ENCODE assay signal across 2 cellular contexts in genomic region chr21:35178812-35179211, GRCh38.
A peak's percentile ranks its signal among the peaks of the same experiment; 100 is the strongest.
TF ChIP-seq lines count a peak whose summit lies in the region.

No MANE protein-coding gene starts in this region.

TF ChIP-seq in endothelial cell of umbilical vein, 7 proteins besides CTCF, POLR2A, EP300 and RAD21 (continued from another document):
- peak; percentile 25 for TF ChIP-seq JUN (IDR thresholded peaks at IDR 0.05; ENCODE audit: borderline replicate concordance, insufficient read depth, insufficient read length, low read depth)
- no peak for TF ChIP-seq MYC (IDR thresholded peaks at IDR 0.05; ENCODE audit: low read depth, low read length)
- TF ChIP-seq EZH2 (IDR thresholded peaks at IDR 0.05; ENCODE audit: borderline replicate concordance, low read depth, low read length, severe bottlenecking), result no peak
- no peak for TF ChIP-seq MAX (IDR thresholded peaks at IDR 0.05; ENCODE audit: insufficient read depth, insufficient read length)

TF ChIP-seq in WTC11, 78 proteins besides CTCF, POLR2A, EP300 and RAD21 (continued from another document):
- TF ChIP-seq ZNF425 (CRISPR knock-in tag; conservative IDR thresholded peaks at IDR 0.05) (no peak), HMGXB4 (CRISPR knock-in tag; IDR thresholded peaks at IDR 0.05) (no peak), AR (CRISPR knock-in tag; IDR thresholded peaks at IDR 0.05) (no peak), ZNF512 (CRISPR knock-in tag; IDR thresholded peaks at IDR 0.05; ENCODE audit: borderline replicate concordance) (no peak), NFYB (CRISPR knock-in tag; conservative IDR thresholded peaks at IDR 0.05; ENCODE audit: low read depth) (no peak), CREB1 (CRISPR knock-in tag; IDR thresholded peaks at IDR 0.05) (no peak), ATF1 (CRISPR knock-in tag; IDR thresholded peaks at IDR 0.05) (no peak), ATF6 (CRISPR knock-in tag; IDR thresholded peaks at IDR 0.05) (no peak), ESRRA (CRISPR knock-in tag; IDR thresholded peaks at IDR 0.05; ENCODE audit: borderline replicate concordance) (no peak)
